In genomic region chr3:177475266-177475665, GRCh38 we compare ENCODE assay signal across 15 cellular contexts.
"Had no signal": no experiment of that assay in that cellular context is flagged by ENCODE, and none has a peak within 500 bp of the region (broad histone marks: within the 10 kb centered on the region; RNA-seq: fewer than 3 reads in every experiment).

No MANE protein-coding gene starts in this region.

- H3K27me3 ChIP-seq: cardiac muscle cell, left lung, ovary, tibial artery had no signal

- H3K4me3 ChIP-seq: cardiac muscle cell, left lung, ovary, skin epidermis, tibial artery had no signal

- DNase-seq: activated B cell treated with CpG ODN at 0.5 μM for 24 hours; activated CD4-positive, alpha-beta T cell treated with anti-CD3 and anti-CD28 coated beads, Interleukin-2, amount 10 ng/mL, durations not matched to agents 24 days and 14 days; activated naive CD4-positive, alpha-beta T cell treated with anti-CD3 and anti-CD28 coated beads, Interleukin-2, amount 10 ng/mL, durations not matched to agents 7 days and 5 days; activated T-cell treated with anti-CD3 and anti-CD28 coated beads for 4 hours; foreskin melanocyte; head of caudate nucleus; left lung; ovary; tibial artery had no signal

- H3K9me3 ChIP-seq: left lung, ovary, tibial artery had no signal

- H3K27ac ChIP-seq: cardiac muscle cell, left lung, ovary, skin epidermis, tibial artery had no signal

- ATAC-seq: left lung; natural killer cell treated with Interleukin-12 subunit alpha and Interleukin-12 subunit beta and Interleukin-15 and Interleukin-18, amount 100 ng/mL, for 72 hours had no signal

- H3K36me3 ChIP-seq: cardiac muscle cell, left lung, ovary, tibial artery had no signal

- FAIRE-seq: colon, endothelial cell of umbilical vein, islet of Langerhans had no signal
